In the genomic region with DNA sequence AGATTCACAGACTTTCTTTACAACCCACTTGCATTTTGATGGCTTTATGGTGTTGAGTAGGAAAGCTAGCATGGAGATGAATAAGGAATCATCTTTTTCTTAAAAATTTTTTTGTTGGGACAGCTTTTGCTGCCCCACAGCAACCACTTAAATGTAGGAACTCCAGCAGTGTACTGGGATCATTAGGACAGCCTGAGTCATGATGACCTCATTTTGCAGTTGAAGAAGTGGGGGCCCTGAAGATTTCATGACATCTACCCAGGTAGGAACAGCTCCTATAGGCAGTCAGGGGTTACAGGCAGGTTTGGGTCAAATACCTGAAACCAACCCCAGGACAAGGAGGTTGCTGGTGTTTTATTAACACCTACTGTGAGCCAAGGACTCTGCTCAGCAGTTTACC, we compare ENCODE assay signal across 16 cellular contexts. TPM values are rescaled to one million over a fixed set of nuclear protein-coding genes. Genes with fewer than 3 reads are reported as not detected.
A peak's percentile ranks its signal among the peaks of the same experiment; 100 is the strongest.
DNase-seq lines count a peak whose midpoint lies in the region; ATAC-seq, FAIRE-seq and TF ChIP-seq lines count a peak whose summit lies in the region.
"Had no signal": no experiment of that assay in that cellular context is flagged by ENCODE, and none has a peak within 500 bp of the region (broad histone marks: within the 10 kb centered on the region; RNA-seq: fewer than 3 reads in every experiment).

No MANE protein-coding gene starts in this region.

- no peak for TF ChIP-seq EP300 in A549 (IDR thresholded peaks at IDR 0.05)

- no peak overlapping the region for H3K4me3 ChIP-seq in A549

- no peak for ATAC-seq in A549
- ATAC-seq in GM18858 (IDR thresholded peaks at IDR 0.05; ENCODE audit: unreplicated experiment) = no peak
- no peak for ATAC-seq in GM18517 (IDR thresholded peaks at IDR 0.05; ENCODE audit: unreplicated experiment)
- ATAC-seq in HG03108 (IDR thresholded peaks at IDR 0.05; ENCODE audit: unreplicated experiment) = no peak

- intact Hi-C loops in activated T-helper 2 cell treated with anti-CD3 and anti-CD28 coated beads, Interferon-gamma antibody, Interleukin-2, Interleukin-4, amounts not matched to agents 10 μg/mL and 5 μg/mL and 100 μg/mL, durations not matched to agents 14 hours and 24 hours and 36 hours (cut with micrococcal nuclease) = loop anchor here (5.0 kb wide), 1 partner anchor 56 kb away; no protein-coding TSS in a partner anchor

- DNase-seq in A549 (ENCODE audit: low read depth in 1 of 2, low spot score in 1 of 2) = no peak
- peak; percentile 20 for DNase-seq in Daoy (ENCODE audit: low read depth)
- DNase-seq in activated T-helper 2 cell treated with anti-CD3 and anti-CD28 coated beads, Interferon-gamma antibody, Interleukin-2, Interleukin-4, amounts not matched to agents 10 μg/mL and 5 μg/mL and 100 μg/mL, durations not matched to agents 14 hours and 24 hours and 36 hours (ENCODE audit: low spot score) = no peak
- DNase-seq in iris pigment epithelial cell (ENCODE audit: low read depth) = peak; percentile 56
- DNase-seq in NCI-H1436 treated with DMSO at 0.1 percent for 48 hours (lab: John Stamatoyannopoulos, UW) = no peak
- DNase-seq: brain microvascular endothelial cell; CD8-positive, alpha-beta memory T cell; NCI-H2107; OCI-M1 had no signal

- peak overlapping the region; percentile 30 for H3K4me3 Mint-ChIP-seq in activated T-helper 2 cell treated with anti-CD3 and anti-CD28 coated beads, Interferon-gamma antibody, Interleukin-2, Interleukin-4, amounts not matched to agents 10 μg/mL and 5 μg/mL and 100 μg/mL, durations not matched to agents 14 hours and 24 hours and 36 hours (ENCODE audit: low read depth)

- H3K4me1 Mint-ChIP-seq in activated T-helper 2 cell treated with anti-CD3 and anti-CD28 coated beads, Interferon-gamma antibody, Interleukin-2, Interleukin-4, amounts not matched to agents 10 μg/mL and 5 μg/mL and 100 μg/mL, durations not matched to agents 14 hours and 24 hours and 36 hours (ENCODE audit: low read depth) = peaks cover 19% of the 10 kb centered on the region

- peaks cover 15% of the 10 kb centered on the region for H3K4me1 ChIP-seq in A549

- CTCF ChIA-PET in A549 (lab: Yijun Ruan, JAX) = interaction anchor here (0.8 to 1.7 kb wide), 4 partner anchors 37 to 168 kb away, joined by 3 to 7 read pairs (median 4); no protein-coding TSS in a partner anchor

- H3K9me3 Mint-ChIP-seq in activated T-helper 2 cell treated with anti-CD3 and anti-CD28 coated beads, Interferon-gamma antibody, Interleukin-2, Interleukin-4, amounts not matched to agents 10 μg/mL and 5 μg/mL and 100 μg/mL, durations not matched to agents 14 hours and 24 hours and 36 hours = no peaks in the 10 kb centered on the region
- H3K9me3 Mint-ChIP-seq: CD8-positive, alpha-beta memory T cell had no signal

- peaks cover 1% of the 10 kb centered on the region for H3K27me3 Mint-ChIP-seq in activated T-helper 2 cell treated with anti-CD3 and anti-CD28 coated beads, Interferon-gamma antibody, Interleukin-2, Interleukin-4, amounts not matched to agents 10 μg/mL and 5 μg/mL and 100 μg/mL, durations not matched to agents 14 hours and 24 hours and 36 hours (ENCODE audit: low read depth)

- POLR2A ChIA-PET in A549 (lab: Yijun Ruan, JAX) = no interaction called here

- no peaks in the 10 kb centered on the region for H3K9me3 ChIP-seq in A549

- TF ChIP-seq CTCF in A549 (IDR thresholded peaks at IDR 0.05) = no peak

- no peak overlapping the region for H3K27ac Mint-ChIP-seq in activated T-helper 2 cell treated with anti-CD3 and anti-CD28 coated beads, Interferon-gamma antibody, Interleukin-2, Interleukin-4, amounts not matched to agents 10 μg/mL and 5 μg/mL and 100 μg/mL, durations not matched to agents 14 hours and 24 hours and 36 hours

- H3K4me2 ChIP-seq in A549 = peak overlapping the region; percentile 100

- no peak for TF ChIP-seq POLR2A in A549 (IDR thresholded peaks at IDR 0.05; ENCODE audit: low read length)

- FAIRE-seq in A549 (lab: Jason Lieb, UNC) = no peak
- FAIRE-seq: GM19239 had no signal

- no peak overlapping the region for H3K27ac ChIP-seq in A549
- H3K27ac ChIP-seq: brain microvascular endothelial cell, epithelial cell of prostate had no signal

- TF ChIP-seq RAD21 in A549 (conservative IDR thresholded peaks at IDR 0.05 in 1 of 2, IDR thresholded peaks at IDR 0.05 in 1 of 2) = no peak

- H3K36me3 Mint-ChIP-seq in activated T-helper 2 cell treated with anti-CD3 and anti-CD28 coated beads, Interferon-gamma antibody, Interleukin-2, Interleukin-4, amounts not matched to agents 10 μg/mL and 5 μg/mL and 100 μg/mL, durations not matched to agents 14 hours and 24 hours and 36 hours (ENCODE audit: low read depth) = peaks cover 36% of the 10 kb centered on the region

TF ChIP-seq in A549, 52 proteins besides CTCF, POLR2A, EP300 and RAD21:
- TF ChIP-seq KDM5A (IDR thresholded peaks at IDR 0.05) (no peak), HDAC2 (IDR thresholded peaks at IDR 0.05) (no peak), HOXB5 (CRISPR knock-in tag; IDR thresholded peaks at IDR 0.05) (no peak), RNF2 (IDR thresholded peaks at IDR 0.05; ENCODE audit: borderline replicate concordance, low read depth) (no peak), RFX5 (IDR thresholded peaks at IDR 0.05) (no peak), RCOR1 (IDR thresholded peaks at IDR 0.05; ENCODE audit: low read depth, low read length) (no peak)
- TF ChIP-seq, protein P1, sequence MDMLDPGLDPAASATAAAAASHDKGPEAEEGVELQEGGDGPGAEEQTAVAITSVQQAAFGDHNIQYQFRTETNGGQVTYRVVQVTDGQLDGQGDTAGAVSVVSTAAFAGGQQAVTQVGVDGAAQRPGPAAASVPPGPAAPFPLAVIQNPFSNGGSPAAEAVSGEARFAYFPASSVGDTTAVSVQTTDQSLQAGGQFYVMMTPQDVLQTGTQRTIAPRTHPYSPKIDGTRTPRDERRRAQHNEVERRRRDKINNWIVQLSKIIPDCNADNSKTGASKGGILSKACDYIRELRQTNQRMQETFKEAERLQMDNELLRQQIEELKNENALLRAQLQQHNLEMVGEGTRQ (IDR thresholded peaks at IDR 0.05) = no peak
TF ChIP-seq in A549: peak in this region for 0.

RNA-seq across cellular contexts. Expression of a gene that starts 2.1 kb away (rescaled TPM):
- polyA plus RNA-seq in A549 (2011; rRNA removed) (36.7 and 40.9 TPM in 2 replicates), A549 (2017; fragmentation: RNase III; extraction: RNeasy Plus Mini Kit Qiagen cat#74134 plus additional on column Dnase treatment) (18.6 to 22.8 TPM (median 21.0 TPM) in 3 replicates)
- 40.8 and 45.1 TPM in 2 replicates for polyA plus RNA-seq in A549 (2012; cell fraction: cytosol; rRNA removed)
- 85.0 and 109 TPM in 2 replicates for polyA plus RNA-seq in A549 (2012; cell fraction: nucleus; rRNA removed)
- 65.2 and 70.4 TPM in 2 replicates for polyA minus RNA-seq in A549 (2011; rRNA and poly(A)+ RNA removed)
- total RNA-seq in Daoy (2014; rRNA removed; shearing (Covaris generic)) = 10.1 and 10.9 TPM in 2 replicates
- 34.9 and 39.0 TPM in 2 replicates for total RNA-seq in activated T-helper 2 cell treated with anti-CD3 and anti-CD28 coated beads, Interferon-gamma antibody, Interleukin-2, Interleukin-4, amounts not matched to agents 10 μg/mL and 5 μg/mL and 100 μg/mL, durations not matched to agents 14 hours and 24 hours and 36 hours

RNA-seq across cellular contexts. Expression of a gene that starts 33.3 kb away (rescaled TPM):
- polyA plus RNA-seq in A549 (2011; rRNA removed) = not detected in 2 replicates
- polyA plus RNA-seq in A549 (2012; cell fraction: cytosol; rRNA removed) = not detected in 2 replicates
- not detected in 2 replicates for polyA plus RNA-seq in A549 (2012; cell fraction: nucleus; rRNA removed)
- not detected in 3 replicates for polyA plus RNA-seq in A549 (2017; fragmentation: RNase III; extraction: RNeasy Plus Mini Kit Qiagen cat#74134 plus additional on column Dnase treatment)
- polyA minus RNA-seq in A549 (2011; rRNA and poly(A)+ RNA removed) = not detected in 2 replicates
- total RNA-seq in Daoy (2014; rRNA removed; shearing (Covaris generic)) = not detected in 2 replicates
- total RNA-seq in activated T-helper 2 cell treated with anti-CD3 and anti-CD28 coated beads, Interferon-gamma antibody, Interleukin-2, Interleukin-4, amounts not matched to agents 10 μg/mL and 5 μg/mL and 100 μg/mL, durations not matched to agents 14 hours and 24 hours and 36 hours = not detected in 2 replicates
- total RNA-seq: CD8-positive, alpha-beta memory T cell; H4; urinary bladder had no signal
- polyA plus RNA-seq: CD8-positive, alpha-beta memory T cell; urinary bladder had no signal

RNA-seq across cellular contexts. Expression of a gene that starts 50.8 kb away (rescaled TPM):
- 1.2 and 1.3 TPM in 2 replicates for polyA plus RNA-seq in A549 (2011; rRNA removed)
- 0.16 and 0.27 TPM in 2 replicates for polyA plus RNA-seq in A549 (2012; cell fraction: cytosol; rRNA removed)
- 0.58 and 0.69 TPM in 2 replicates for polyA plus RNA-seq in A549 (2012; cell fraction: nucleus; rRNA removed)
- polyA plus RNA-seq in A549 (2017; fragmentation: RNase III; extraction: RNeasy Plus Mini Kit Qiagen cat#74134 plus additional on column Dnase treatment) = 0.60 to 0.68 TPM (median 0.66 TPM) in 3 replicates
- polyA minus RNA-seq in A549 (2011; rRNA and poly(A)+ RNA removed) = 1.1 and 1.7 TPM in 2 replicates
- 2.2 and 3.9 TPM in 2 replicates for total RNA-seq in Daoy (2014; rRNA removed; shearing (Covaris generic))
- total RNA-seq in activated T-helper 2 cell treated with anti-CD3 and anti-CD28 coated beads, Interferon-gamma antibody, Interleukin-2, Interleukin-4, amounts not matched to agents 10 μg/mL and 5 μg/mL and 100 μg/mL, durations not matched to agents 14 hours and 24 hours and 36 hours = 22.5 and 24.2 TPM in 2 replicates

Comparison
In these comparisons a context has a peak if more than half of its experiments do, and no peak if none do; other contexts are left out.
1. DNase-seq: peak in Daoy (single experiment) and iris pigment epithelial cell (single experiment); none in A549 (0 of 2), activated T-helper 2 cell treated with anti-CD3 and anti-CD28 coated beads, Interferon-gamma antibody, Interleukin-2, Interleukin-4, amounts not matched to agents 10 μg/mL and 5 μg/mL and 100 μg/mL, durations not matched to agents 14 hours and 24 hours and 36 hours (single experiment) and NCI-H1436 treated with DMSO at 0.1 percent for 48 hours (single experiment).